Comparison of ENCODE assay signal across 31 cellular contexts in the genomic region with DNA sequence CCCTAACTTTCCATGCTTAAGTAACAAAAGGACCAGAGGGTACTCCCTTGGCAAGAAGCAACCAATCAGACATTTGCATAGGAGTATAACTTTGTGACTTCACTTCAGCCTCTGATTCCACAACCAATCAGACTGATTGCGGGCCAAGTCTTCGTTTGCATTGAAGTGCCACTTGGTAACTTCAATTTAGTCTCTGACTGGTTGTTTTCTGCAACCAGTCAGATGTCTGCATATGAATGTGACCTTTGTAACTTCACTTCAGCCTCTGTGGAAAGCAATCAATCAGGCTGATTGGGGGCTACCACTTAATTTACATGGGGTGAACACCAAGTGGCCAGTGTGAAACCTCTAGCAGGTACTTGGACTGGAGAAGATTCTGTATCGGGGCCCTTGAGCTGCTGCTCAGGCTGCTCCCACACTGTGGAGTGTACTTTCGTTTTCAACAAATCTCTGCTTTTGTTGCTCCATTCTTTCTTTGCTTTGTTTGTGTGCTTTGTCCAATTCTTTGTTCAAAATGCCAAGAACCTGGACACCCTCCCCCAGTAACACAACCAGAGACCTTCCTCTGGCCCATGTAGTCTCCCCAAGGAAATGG.
"Had no signal": no experiment of that assay in that cellular context is flagged by ENCODE, and none has a peak within 500 bp of the region (broad histone marks: within the 10 kb centered on the region; RNA-seq: fewer than 3 reads in every experiment).

No MANE protein-coding gene starts in this region.

- ATAC-seq: activated T-cell treated with anti-CD3 and anti-CD28 coated beads, Interleukin-2, amount 50 U/mL, for 72 hours; esophagus mucosa; foreskin keratinocyte; gastrocnemius medialis; heart left ventricle had no signal

- DNase-seq: activated CD4-positive, alpha-beta memory T cell treated with anti-CD3 and anti-CD28 coated beads, Interleukin-2, amount 10 ng/mL, durations not matched to agents 7 days and 5 days; activated CD4-positive, alpha-beta T cell treated with anti-CD3 and anti-CD28 coated beads for 1 hour; activated CD4-positive, alpha-beta T cell treated with anti-CD3 and anti-CD28 coated beads for 4 hours; activated CD4-positive, alpha-beta T cell treated with anti-CD3 and anti-CD28 coated beads, Interleukin-2, amount 10 ng/mL, durations not matched to agents 7 days and 5 days; activated CD4-positive, alpha-beta T cell treated with anti-CD3 and anti-CD28 coated beads, Interleukin-2, amount 50 U/mL, for 4 hours; activated CD8-positive, alpha-beta memory T cell treated with anti-CD3 and anti-CD28 coated beads, Interleukin-2, amount 50 U/mL, for 48 hours; activated gamma-delta T cell; activated naive CD4-positive, alpha-beta T cell treated with anti-CD3 and anti-CD28 coated beads, Interleukin-2, amount 50 U/mL, for 16 hours; activated naive CD4-positive, alpha-beta T cell treated with Interleukin-2 at 50 U/mL for 16 hours; activated T-cell treated with anti-CD3 and anti-CD28 coated beads for 4 hours; activated T-cell treated with anti-CD3 and anti-CD28 coated beads, Interleukin-2, amount 50 U/mL, for 24 hours; activated T-cell treated with anti-CD3 and anti-CD28 coated beads, Interleukin-2, amount 50 U/mL, for 72 hours; amniotic stem cell; anterior cingulate cortex; brain microvascular endothelial cell; central memory CD4-positive, alpha-beta T cell; cerebellar nuclear complex; colonic mucosa; dorsolateral prefrontal cortex; effector memory CD4-positive, alpha-beta T cell; endodermal cell; foreskin keratinocyte; gastrocnemius medialis; glutamatergic neuron; heart left ventricle; T-helper 2 cell had no signal

- H3K27me3 ChIP-seq: brain microvascular endothelial cell, cardiac muscle cell, colonic mucosa, dorsolateral prefrontal cortex, foreskin keratinocyte, gastrocnemius medialis had no signal

- FAIRE-seq: astrocyte had no signal

- H3K4me1 ChIP-seq: colonic mucosa, foreskin keratinocyte, gastrocnemius medialis, heart left ventricle had no signal

- H3K4me1 Mint-ChIP-seq: activated CD4-positive, alpha-beta memory T cell treated with anti-CD3 and anti-CD28 coated beads, Interleukin-2, amount 10 ng/mL, durations not matched to agents 7 days and 5 days; activated CD4-positive, alpha-beta T cell treated with anti-CD3 and anti-CD28 coated beads, Interleukin-2, amount 10 ng/mL, durations not matched to agents 7 days and 5 days; endodermal cell had no signal

- H3K4me3 Mint-ChIP-seq: activated CD4-positive, alpha-beta memory T cell treated with anti-CD3 and anti-CD28 coated beads, Interleukin-2, amount 10 ng/mL, durations not matched to agents 7 days and 5 days; activated CD4-positive, alpha-beta T cell treated with anti-CD3 and anti-CD28 coated beads, Interleukin-2, amount 10 ng/mL, durations not matched to agents 7 days and 5 days; activated naive CD8-positive, alpha-beta T cell; activated T-cell treated with anti-CD3 and anti-CD28 coated beads, Interleukin-2, amount 50 U/mL, for 24 hours; activated T-cell treated with anti-CD3 and anti-CD28 coated beads, Interleukin-2, amount 50 U/mL, for 72 hours; dendritic cell treated with granulocyte-macrophage colony-stimulating factor and Interleukin-4, amounts not matched to agents 40 ng/mL and 50 ng/mL, for 4 days; endodermal cell had no signal

- H3K27me3 Mint-ChIP-seq: activated CD4-positive, alpha-beta T cell treated with anti-CD3 and anti-CD28 coated beads, Interleukin-2, amount 10 ng/mL, durations not matched to agents 7 days and 5 days had no signal

- H3K9me3 ChIP-seq: colonic mucosa, gastrocnemius medialis had no signal

- H3K27ac ChIP-seq: brain microvascular endothelial cell, cardiac muscle cell, colonic mucosa, dorsolateral prefrontal cortex, foreskin keratinocyte, gastrocnemius medialis, heart left ventricle had no signal

- H3K27ac Mint-ChIP-seq: activated CD4-positive, alpha-beta memory T cell treated with anti-CD3 and anti-CD28 coated beads, Interleukin-2, amount 10 ng/mL, durations not matched to agents 7 days and 5 days; activated CD4-positive, alpha-beta T cell treated with anti-CD3 and anti-CD28 coated beads, Interleukin-2, amount 10 ng/mL, durations not matched to agents 7 days and 5 days; activated naive CD8-positive, alpha-beta T cell; activated T-cell treated with anti-CD3 and anti-CD28 coated beads, Interleukin-2, amount 50 U/mL, for 24 hours; activated T-cell treated with anti-CD3 and anti-CD28 coated beads, Interleukin-2, amount 50 U/mL, for 72 hours; dendritic cell treated with granulocyte-macrophage colony-stimulating factor and Interleukin-4, amounts not matched to agents 40 ng/mL and 50 ng/mL, for 4 days; endodermal cell had no signal

- H3K36me3 ChIP-seq: brain microvascular endothelial cell, cardiac muscle cell, colonic mucosa, gastrocnemius medialis, heart left ventricle had no signal

- H3K4me3 ChIP-seq: cardiac muscle cell, colonic mucosa, dorsolateral prefrontal cortex, gastrocnemius medialis, heart left ventricle had no signal
